Comparison of ENCODE assay signal across 8 cellular contexts in the genomic region with DNA sequence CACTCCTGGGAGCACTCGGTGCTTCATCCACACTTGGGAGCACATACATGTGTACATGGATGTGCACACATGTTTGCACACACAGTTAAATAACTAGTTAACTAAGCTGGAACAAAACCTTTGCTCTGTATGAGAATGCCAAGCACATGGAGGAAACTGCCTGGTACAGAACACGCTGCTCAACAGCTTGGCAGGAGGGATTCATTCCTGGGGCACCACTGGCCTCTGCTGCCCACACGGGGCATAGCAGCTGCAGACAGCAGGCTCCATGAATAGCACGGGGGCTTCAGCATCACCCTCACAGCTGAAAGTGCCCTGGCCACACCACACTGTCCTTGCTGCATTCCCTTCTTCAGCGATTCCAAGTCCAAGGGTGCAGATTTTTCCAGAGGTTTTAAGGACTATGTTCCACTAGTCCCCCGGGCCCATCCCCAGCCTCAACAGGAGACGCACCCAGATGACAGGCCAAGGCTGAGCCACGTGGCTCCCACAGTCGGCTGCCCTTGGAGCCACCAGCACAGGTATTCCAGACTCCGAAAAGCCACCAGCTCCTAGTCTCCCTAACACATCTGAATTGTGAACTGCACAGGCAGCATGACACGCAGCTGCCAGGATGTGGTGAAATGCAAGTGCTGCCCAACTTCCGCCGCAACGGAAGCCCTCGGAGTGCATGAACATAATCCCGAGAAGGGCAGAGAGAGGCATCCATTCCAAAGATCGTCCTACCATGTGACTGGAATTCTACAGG. TPM values are rescaled to one million over a fixed set of nuclear protein-coding genes. Genes with fewer than 3 reads are reported as not detected.
DNase-seq lines count a peak whose midpoint lies in the region; ATAC-seq and TF ChIP-seq lines count a peak whose summit lies in the region.

No MANE protein-coding gene starts in this region.

- peak; percentile 84 for ATAC-seq in activated T-helper 17 cell treated with anti-CD3 and anti-CD28 coated beads, Interleukin-2, amount 50 U/mL, for 72 hours (replicated peaks)

- H3K36me3 Mint-ChIP-seq in activated T-helper 17 cell treated with anti-CD3 and anti-CD28 coated beads, Interleukin-2, amount 50 U/mL, for 72 hours (ENCODE audit: low read depth), result peaks cover 12% of the 10 kb centered on the region

- H3K27ac Mint-ChIP-seq in activated T-helper 17 cell treated with anti-CD3 and anti-CD28 coated beads, Interleukin-2, amount 50 U/mL, for 72 hours, result peak overlapping the region; percentile 48

- in situ Hi-C loops in GM13977 (cut with MboI; ENCODE audit: low pct_unique_long_range_greater_than_20kb, low sequenced_read_pairs, unreplicated experiment), result no loop called here

- no peaks in the 10 kb centered on the region for H3K27me3 Mint-ChIP-seq in activated T-helper 17 cell treated with anti-CD3 and anti-CD28 coated beads, Interleukin-2, amount 50 U/mL, for 72 hours

- peaks cover 7% of the 10 kb centered on the region for H3K4me1 Mint-ChIP-seq in activated T-helper 17 cell treated with anti-CD3 and anti-CD28 coated beads, Interleukin-2, amount 50 U/mL, for 72 hours

- H3K4me3 ChIP-seq in foreskin fibroblast (ENCODE audit: low read depth in 1 of 2, low read length in 2 of 2), result no peak overlapping the region

- H3K4me3 Mint-ChIP-seq in activated T-helper 17 cell treated with anti-CD3 and anti-CD28 coated beads, Interleukin-2, amount 50 U/mL, for 72 hours, result peak overlapping the region; percentile 64

- DNase-seq in AML-193 (lab: John Stamatoyannopoulos, UW), result peak; percentile 15 to 34
- DNase-seq in GM13977 (ENCODE audit: low spot score), result no peak
- DNase-seq in NCI-H69 (lab: John Stamatoyannopoulos, UW), result peak; percentile 11
- DNase-seq in foreskin fibroblast, result peak; percentile 60 to 85
- peak in 41 of 56 donors; percentile 13 to 77 (median 45) for DNase-seq in nucleus accumbens (lab: John Stamatoyannopoulos, UW)
- DNase-seq in ecto neural progenitor cell (ENCODE audit: low spot score), result no peak
- DNase-seq in NCI-H1048 (lab: John Stamatoyannopoulos, UW), result no peak

- H3K9me3 Mint-ChIP-seq in activated T-helper 17 cell treated with anti-CD3 and anti-CD28 coated beads, Interleukin-2, amount 50 U/mL, for 72 hours, result no peaks in the 10 kb centered on the region

- TF ChIP-seq CTCF in GM13977 (IDR thresholded peaks at IDR 0.05; ENCODE audit: extremely low read depth, insufficient read depth, missing control alignments) (peak; percentile 52), foreskin fibroblast (IDR thresholded peaks at IDR 0.05; ENCODE audit: low read depth, low read length) (peak; percentile 87)

RNA-seq across cellular contexts. Expression of a gene that starts 16.9 kb away (rescaled TPM):
- total RNA-seq in activated T-helper 17 cell treated with anti-CD3 and anti-CD28 coated beads, Interleukin-2, amount 50 U/mL, for 72 hours, result 10 to 100 TPM; 21.5 to 35.7 TPM

Comparison
In these comparisons a context has a peak if more than half of its experiments do, and no peak if none do; other contexts are left out.
1. DNase-seq: peak in AML-193 (2 of 2), NCI-H69 (single experiment), foreskin fibroblast (2 of 2) and nucleus accumbens (41 of 56); none in GM13977 (single experiment), ecto neural progenitor cell (single experiment) and NCI-H1048 (single experiment).